In genomic region chr15:42409011-42409410, GRCh38 we compare ENCODE assay signal across 28 cellular contexts.
"Had no signal": no experiment of that assay in that cellular context is flagged by ENCODE, and none has a peak within 500 bp of the region (broad histone marks: within the 10 kb centered on the region; RNA-seq: fewer than 3 reads in every experiment).

No MANE protein-coding gene starts in this region.

- H3K9me3 ChIP-seq: esophagus muscularis mucosa, mucosa of descending colon, thyroid gland had no signal

- DNase-seq: cortex of kidney; effector CD8-positive, alpha-beta T cell; endodermal cell; foreskin melanocyte; hypothalamus; immature natural killer cell; islet precursor cell; kidney glomerular epithelial cell; left colon; left ventricle myocardium superior; mucosa of descending colon; naive B cell; stimulated activated CD4-positive, alpha-beta T cell treated with anti-CD3 and anti-CD28 coated beads, Interleukin-12 subunit alpha, Interleukin-12 subunit beta, amount 100 ng/mL, for 4 hours; stimulated activated CD4-positive, alpha-beta T cell treated with anti-CD3 and anti-CD28 coated beads, Interleukin-1b, Interleukin-23, amount 100 ng/mL, for 48 hours; stimulated activated CD4-positive, alpha-beta T cell treated with anti-CD3 and anti-CD28 coated beads, Interleukin-4, amount 100 ng/mL, for 1 hour; stimulated activated CD8-positive, alpha-beta memory T cell treated with anti-CD3 and anti-CD28 coated beads, Interleukin-4, amount 100 ng/mL, for 48 hours; stimulated activated naive CD4-positive, alpha-beta T cell; stimulated activated naive CD8-positive, alpha-beta T cell treated with anti-CD3 and anti-CD28 coated beads, Interleukin-15, amount 100 ng/mL, for 72 hours; thyroid gland; trophoblast cell had no signal

- H3K4me3 ChIP-seq: esophagus muscularis mucosa, lung, mucosa of descending colon, neural progenitor cell, smooth muscle cell, thyroid gland had no signal

- H3K9ac ChIP-seq: neural progenitor cell, parathyroid adenoma had no signal

- H3K27me3 ChIP-seq: esophagus muscularis mucosa, neural progenitor cell, thyroid gland had no signal

- H3K27ac ChIP-seq: esophagus muscularis mucosa, neural progenitor cell, parathyroid adenoma, thyroid gland had no signal

- FAIRE-seq: endothelial cell of umbilical vein had no signal

- ATAC-seq: left colon; mucosa of descending colon; natural killer cell treated with Interleukin-12 subunit alpha and Interleukin-12 subunit beta and Interleukin-15 and Interleukin-18, amount 100 ng/mL, for 72 hours; sciatic nerve; stimulated activated naive CD8-positive, alpha-beta T cell treated with anti-CD3 and anti-CD28 coated beads, Interleukin-15, amount 100 ng/mL, for 72 hours had no signal

- H3K4me1 ChIP-seq: neural progenitor cell, parathyroid adenoma had no signal

- H3K36me3 ChIP-seq: neural progenitor cell, thyroid gland had no signal
